ENCODE assay signal across 13 cellular contexts in the genomic region with DNA sequence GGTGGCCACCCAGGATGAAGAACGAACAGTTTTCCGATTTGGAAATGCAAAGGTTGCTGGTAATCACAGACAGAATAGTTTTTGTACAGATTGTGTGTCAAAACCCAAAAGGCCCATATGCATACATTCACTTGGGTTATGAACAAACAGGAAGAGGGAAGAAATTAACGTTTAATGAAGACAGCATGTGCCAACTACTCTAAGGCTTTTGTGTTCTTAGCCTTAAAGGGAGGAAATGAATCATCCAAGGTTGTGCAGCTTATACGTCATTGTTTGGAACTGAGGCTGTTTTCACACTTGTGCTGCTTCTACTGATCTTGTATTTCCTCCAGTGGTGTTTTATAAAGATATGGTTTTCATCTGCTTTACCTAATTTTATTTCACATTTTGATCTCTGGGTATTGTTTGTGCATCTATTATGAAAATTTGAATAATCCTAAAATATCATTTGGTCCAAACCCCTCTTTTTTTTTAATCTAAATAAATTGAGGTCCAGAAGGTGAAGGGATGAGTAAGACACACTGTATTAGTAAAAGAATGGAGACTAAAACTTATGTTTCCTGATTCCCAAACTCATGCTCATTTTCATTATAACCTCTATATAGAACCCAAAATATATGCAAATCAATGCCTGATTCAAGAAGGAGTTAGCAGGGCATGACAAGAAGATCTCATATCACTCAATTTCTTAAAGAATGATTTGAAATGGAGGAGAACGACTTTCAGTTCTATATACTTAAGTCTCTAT.
DNase-seq lines count a peak whose midpoint lies in the region; ATAC-seq and TF ChIP-seq lines count a peak whose summit lies in the region.
"Had no signal": no experiment of that assay in that cellular context is flagged by ENCODE, and none has a peak within 500 bp of the region (broad histone marks: within the 10 kb centered on the region; RNA-seq: fewer than 3 reads in every experiment).

No MANE protein-coding gene starts in this region.

- H3K27ac Mint-ChIP-seq in stimulated activated naive CD8-positive, alpha-beta T cell treated with anti-CD3 and anti-CD28 coated beads, Interleukin-15, amount 100 ng/mL, for 72 hours: no peak overlapping the region

- no peak overlapping the region for H3K4me2 ChIP-seq in smooth muscle cell

- no peaks in the 10 kb centered on the region for H3K9me3 ChIP-seq in smooth muscle cell (replicated peaks; ENCODE audit: low read depth)

- H3K4me3 Mint-ChIP-seq in stimulated activated naive CD8-positive, alpha-beta T cell treated with anti-CD3 and anti-CD28 coated beads, Interleukin-15, amount 100 ng/mL, for 72 hours: no peak overlapping the region
- H3K4me3 Mint-ChIP-seq: neural crest cell had no signal

- peaks cover 1% of the 10 kb centered on the region for H3K4me1 ChIP-seq in smooth muscle cell (ENCODE audit: low read depth)

- DNase-seq in stimulated activated naive CD8-positive, alpha-beta T cell treated with anti-CD3 and anti-CD28 coated beads, Interleukin-15, amount 100 ng/mL, for 72 hours: no peak
- DNase-seq in stimulated activated naive CD8-positive, alpha-beta T cell treated with anti-CD3 and anti-CD28 coated beads, Interleukin-15, Interleukin-2, amounts not matched to agents 100 U/mL and 50 U/mL, for 24 hours: no peak
- DNase-seq in fibroblast of the conjunctiva (ENCODE audit: low read depth) (peak; percentile 82), NCI-H128 (lab: John Stamatoyannopoulos, UW; ENCODE audit: unreplicated experiment) (no peak), smooth muscle cell (lab: John Stamatoyannopoulos, UW; ENCODE audit: unreplicated experiment) (no peak)
- no peak for DNase-seq in stimulated activated CD4-positive, alpha-beta T cell treated with anti-CD3 and anti-CD28 coated beads, Interleukin-12 subunit alpha, Interleukin-12 subunit beta, amount 100 ng/mL, for 4 hours
- DNase-seq: NCI-H1092 treated with DMSO at 0.1 percent for 48 hours; stimulated activated naive CD4-positive, alpha-beta T cell had no signal

- TF ChIP-seq CTCF in smooth muscle cell (IDR thresholded peaks at IDR 0.05; ENCODE audit: borderline replicate concordance, insufficient read depth, poor library complexity, severe bottlenecking): no peak

- H3K9me3 Mint-ChIP-seq in stimulated activated naive CD8-positive, alpha-beta T cell treated with anti-CD3 and anti-CD28 coated beads, Interleukin-15, amount 100 ng/mL, for 72 hours: no peaks in the 10 kb centered on the region
- H3K9me3 Mint-ChIP-seq: neural crest cell had no signal

- no peak overlapping the region for H3K4me3 ChIP-seq in smooth muscle cell
- H3K4me3 ChIP-seq: coronary artery had no signal

- no peaks in the 10 kb centered on the region for H3F3A ChIP-seq in smooth muscle cell (ENCODE audit: low read depth)

- H3K27ac ChIP-seq in smooth muscle cell (ENCODE audit: low read depth): no peak overlapping the region
- H3K27ac ChIP-seq: VCaP had no signal

- no peaks in the 10 kb centered on the region for H3K4me1 Mint-ChIP-seq in stimulated activated naive CD8-positive, alpha-beta T cell treated with anti-CD3 and anti-CD28 coated beads, Interleukin-15, amount 100 ng/mL, for 72 hours

- no peaks in the 10 kb centered on the region for H3K36me3 ChIP-seq in smooth muscle cell (ENCODE audit: low read depth)

- no peaks in the 10 kb centered on the region for H4K20me1 ChIP-seq in smooth muscle cell (ENCODE audit: low read depth)

- H2AFZ ChIP-seq in smooth muscle cell (ENCODE audit: low read depth): no peak overlapping the region

- peak; percentile 54 for ATAC-seq in stimulated activated naive CD8-positive, alpha-beta T cell treated with anti-CD3 and anti-CD28 coated beads, Interleukin-15, amount 100 ng/mL, for 72 hours
- no peak for ATAC-seq in stimulated activated naive CD8-positive, alpha-beta T cell treated with anti-CD3 and anti-CD28 coated beads, Interleukin-15, Interleukin-2, amounts not matched to agents 100 U/mL and 50 U/mL, for 24 hours
- no peak for ATAC-seq in HG02623 (IDR thresholded peaks at IDR 0.05; ENCODE audit: unreplicated experiment)

- no peak overlapping the region for H3K9ac ChIP-seq in smooth muscle cell (ENCODE audit: low read depth)

- 58% methylated on average over 5 of the region's 5 CpGs for WGBS in smooth muscle cell (ENCODE audit: low lambda C conversion rate)

- no peaks in the 10 kb centered on the region for H3K79me2 ChIP-seq in smooth muscle cell (ENCODE audit: low read depth)

- H3K27me3 ChIP-seq in smooth muscle cell (ENCODE audit: low read depth): no peaks in the 10 kb centered on the region

- no peaks in the 10 kb centered on the region for H3K27me3 Mint-ChIP-seq in stimulated activated naive CD8-positive, alpha-beta T cell treated with anti-CD3 and anti-CD28 coated beads, Interleukin-15, amount 100 ng/mL, for 72 hours

TF ChIP-seq in PFSK-1, 5 proteins besides CTCF, POLR2A, EP300 and RAD21:
- TF ChIP-seq, protein P1, sequence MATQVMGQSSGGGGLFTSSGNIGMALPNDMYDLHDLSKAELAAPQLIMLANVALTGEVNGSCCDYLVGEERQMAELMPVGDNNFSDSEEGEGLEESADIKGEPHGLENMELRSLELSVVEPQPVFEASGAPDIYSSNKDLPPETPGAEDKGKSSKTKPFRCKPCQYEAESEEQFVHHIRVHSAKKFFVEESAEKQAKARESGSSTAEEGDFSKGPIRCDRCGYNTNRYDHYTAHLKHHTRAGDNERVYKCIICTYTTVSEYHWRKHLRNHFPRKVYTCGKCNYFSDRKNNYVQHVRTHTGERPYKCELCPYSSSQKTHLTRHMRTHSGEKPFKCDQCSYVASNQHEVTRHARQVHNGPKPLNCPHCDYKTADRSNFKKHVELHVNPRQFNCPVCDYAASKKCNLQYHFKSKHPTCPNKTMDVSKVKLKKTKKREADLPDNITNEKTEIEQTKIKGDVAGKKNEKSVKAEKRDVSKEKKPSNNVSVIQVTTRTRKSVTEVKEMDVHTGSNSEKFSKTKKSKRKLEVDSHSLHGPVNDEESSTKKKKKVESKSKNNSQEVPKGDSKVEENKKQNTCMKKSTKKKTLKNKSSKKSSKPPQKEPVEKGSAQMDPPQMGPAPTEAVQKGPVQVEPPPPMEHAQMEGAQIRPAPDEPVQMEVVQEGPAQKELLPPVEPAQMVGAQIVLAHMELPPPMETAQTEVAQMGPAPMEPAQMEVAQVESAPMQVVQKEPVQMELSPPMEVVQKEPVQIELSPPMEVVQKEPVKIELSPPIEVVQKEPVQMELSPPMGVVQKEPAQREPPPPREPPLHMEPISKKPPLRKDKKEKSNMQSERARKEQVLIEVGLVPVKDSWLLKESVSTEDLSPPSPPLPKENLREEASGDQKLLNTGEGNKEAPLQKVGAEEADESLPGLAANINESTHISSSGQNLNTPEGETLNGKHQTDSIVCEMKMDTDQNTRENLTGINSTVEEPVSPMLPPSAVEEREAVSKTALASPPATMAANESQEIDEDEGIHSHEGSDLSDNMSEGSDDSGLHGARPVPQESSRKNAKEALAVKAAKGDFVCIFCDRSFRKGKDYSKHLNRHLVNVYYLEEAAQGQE (IDR thresholded peaks at IDR 0.05; ENCODE audit: insufficient read depth in 1 of 2, low read depth in 2 of 2, low read length in 2 of 2): peak in 1 of 2 experiments; percentile 52; a peak in 1 of 4 replicates
- TF ChIP-seq POLR2AphosphoS5 (IDR thresholded peaks at IDR 0.05; ENCODE audit: low read depth, low read length) (peak; percentile 52; the same call in 1 of the 2 replicates), SIN3A (IDR thresholded peaks at IDR 0.05; ENCODE audit: borderline replicate concordance, insufficient read depth, low read length) (0 out of 2 replicates have a peak, but pooled peaks have one; percentile 43), TAF1 (IDR thresholded peaks at IDR 0.05; ENCODE audit: borderline replicate concordance, insufficient read depth, low read length) (no peak), FOXP2 (optimal IDR thresholded peaks at IDR 0.05; ENCODE audit: borderline replicate concordance, extremely low read depth, extremely low read length, insufficient read depth) (no peak)
TF ChIP-seq in PFSK-1: peak in this region for 3.
